ENCODE assay signal across 25 cellular contexts in the genomic region with DNA sequence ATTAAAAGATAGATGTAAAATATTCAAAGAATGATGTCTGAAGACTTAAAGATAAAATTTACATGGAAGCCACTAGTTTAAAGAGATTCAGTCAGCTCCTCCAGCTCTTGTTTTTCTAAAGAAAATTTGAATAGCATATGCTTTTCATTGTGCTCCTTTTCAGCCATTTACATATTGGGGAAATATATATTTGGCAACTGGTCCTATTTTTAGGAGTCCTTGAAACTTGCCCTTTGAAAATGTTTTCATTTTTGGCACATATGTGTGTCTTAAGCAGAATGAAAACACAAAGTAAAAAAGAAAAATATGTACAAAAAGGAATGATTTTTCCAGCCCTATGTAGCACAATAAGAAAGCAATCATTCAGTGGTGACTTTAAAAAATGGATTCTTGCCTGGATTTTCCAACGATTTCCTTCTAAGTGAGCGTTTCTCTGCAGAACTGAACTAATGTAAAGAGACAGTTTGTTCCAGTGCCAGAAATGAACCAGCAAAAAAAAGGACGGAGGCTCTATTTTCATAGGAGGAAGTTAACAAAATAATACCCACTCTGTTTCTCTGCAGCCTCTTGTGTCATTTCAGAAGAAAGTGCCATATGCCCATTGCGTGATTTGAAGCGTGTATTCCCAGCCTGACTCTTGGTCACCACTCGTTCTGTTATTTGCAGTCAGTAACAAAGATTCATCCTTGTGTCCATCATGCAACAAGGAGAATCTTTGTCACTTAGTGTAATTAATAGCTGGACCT.
A peak's percentile ranks its signal among the peaks of the same experiment; 100 is the strongest.
DNase-seq lines count a peak whose midpoint lies in the region; TF ChIP-seq lines count a peak whose summit lies in the region.
"Had no signal": no experiment of that assay in that cellular context is flagged by ENCODE, and none has a peak within 500 bp of the region (broad histone marks: within the 10 kb centered on the region; RNA-seq: fewer than 3 reads in every experiment).

No MANE protein-coding gene starts in this region.

- DNase-seq in Kasumi-1 (lab: John Stamatoyannopoulos, UW) (peak; percentile 5 to 14), SK-MEL-5 (ENCODE audit: low read depth, low spot score) (peak; percentile 97), pons (ENCODE audit: low spot score) (peak; percentile 85), right atrium auricular region (ENCODE audit: low spot score) (no peak), NCI-H146 (lab: John Stamatoyannopoulos, UW) (no peak)
- no peak for DNase-seq in activated CD4-positive, CD25-positive, alpha-beta regulatory T cell (lab: John Stamatoyannopoulos, UW)
- no peak for DNase-seq in activated CD4-positive, alpha-beta memory T cell treated with anti-CD3 and anti-CD28 coated beads for 36 hours
- DNase-seq: activated CD4-positive, alpha-beta T cell treated with anti-CD3 and anti-CD28 coated beads, Interleukin-2, amount 10 ng/mL, durations not matched to agents 24 days and 14 days; activated CD8-positive, alpha-beta memory T cell treated with anti-CD3 and anti-CD28 coated beads, Interleukin-2, amount 50 U/mL, for 4 hours; activated effector memory CD4-positive, alpha-beta T cell treated with Interleukin-2 at 50 U/mL for 16 hours; CD8-positive, alpha-beta T cell; effector CD4-positive, alpha-beta T cell; GM23248; heart right ventricle; immature natural killer cell; KG1; lower lobe of right lung; NCI-H1105; NCI-H510A treated with DMSO at 0.1 percent for 48 hours; occipital lobe; PC-3; stimulated activated CD4-positive, alpha-beta T cell treated with anti-CD3 and anti-CD28 coated beads, Interleukin-2, amount 100 ng/mL, for 24 hours; stimulated activated naive CD8-positive, alpha-beta T cell treated with anti-CD3 and anti-CD28 coated beads, Interleukin-15, Interleukin-2, amounts not matched to agents 100 U/mL and 50 U/mL, for 24 hours; transverse colon had no signal

- H3K9me3 Mint-ChIP-seq in activated CD4-positive, alpha-beta memory T cell treated with anti-CD3 and anti-CD28 coated beads for 36 hours = no peaks in the 10 kb centered on the region
- H3K9me3 Mint-ChIP-seq: CD8-positive, alpha-beta T cell; immature natural killer cell had no signal

- H3K27me3 ChIP-seq in duodenal mucosa (ENCODE audit: control insufficient read depth in 1 of 2, insufficient read depth in 2 of 2, low read length in 2 of 2) (no peaks in the 10 kb centered on the region), right atrium auricular region (no peaks in the 10 kb centered on the region)
- H3K27me3 ChIP-seq: heart right ventricle had no signal

- intact Hi-C loops in activated CD4-positive, alpha-beta memory T cell treated with anti-CD3 and anti-CD28 coated beads for 36 hours (cut with micrococcal nuclease) = no loop called here

- peaks cover 15% of the 10 kb centered on the region for H3K27me3 Mint-ChIP-seq in activated CD4-positive, alpha-beta memory T cell treated with anti-CD3 and anti-CD28 coated beads for 36 hours

- no peak overlapping the region for H3K4me3 Mint-ChIP-seq in activated CD4-positive, alpha-beta memory T cell treated with anti-CD3 and anti-CD28 coated beads for 36 hours
- H3K4me3 Mint-ChIP-seq: activated CD4-positive, alpha-beta T cell treated with anti-CD3 and anti-CD28 coated beads, Interleukin-2, amount 10 ng/mL, durations not matched to agents 24 days and 14 days; CD8-positive, alpha-beta T cell; immature natural killer cell had no signal

- in situ Hi-C loops in SK-MEL-5 (cut with HindIII; ENCODE audit: low pct_unique_long_range_greater_than_20kb, low sequenced_read_pairs) = no loop called here

- no peak overlapping the region for H3K27ac Mint-ChIP-seq in activated CD4-positive, alpha-beta memory T cell treated with anti-CD3 and anti-CD28 coated beads for 36 hours
- H3K27ac Mint-ChIP-seq: activated CD4-positive, alpha-beta T cell treated with anti-CD3 and anti-CD28 coated beads, Interleukin-2, amount 10 ng/mL, durations not matched to agents 24 days and 14 days; CD8-positive, alpha-beta T cell; immature natural killer cell had no signal

- H3K9ac ChIP-seq in duodenal mucosa (ENCODE audit: low read depth in 1 of 2, low read length in 2 of 2) = peak overlapping the region; percentile 65 to 71
- H3K9ac ChIP-seq: GM23248 had no signal

- H3K27ac ChIP-seq in duodenal mucosa (ENCODE audit: low read depth, low read length) = no peak overlapping the region
- H3K27ac ChIP-seq in right atrium auricular region = no peak overlapping the region
- H3K27ac ChIP-seq: GM23248, heart right ventricle, lower lobe of right lung, transverse colon had no signal

- H3K36me3 ChIP-seq in duodenal mucosa (ENCODE audit: control insufficient read depth in 1 of 2, insufficient read depth in 2 of 2, low read length in 2 of 2) = peaks cover 3 to 11% of the 10 kb centered on the region in 2 donors
- no peaks in the 10 kb centered on the region for H3K36me3 ChIP-seq in right atrium auricular region
- H3K36me3 ChIP-seq: heart right ventricle, lower lobe of right lung, transverse colon had no signal

- POLR2A ChIA-PET in activated CD4-positive, alpha-beta memory T cell treated with anti-CD3 and anti-CD28 coated beads for 36 hours (lab: Charles Lee) = no interaction called here

- H3K4me1 Mint-ChIP-seq in activated CD4-positive, alpha-beta memory T cell treated with anti-CD3 and anti-CD28 coated beads for 36 hours (ENCODE audit: low read depth) = no peaks in the 10 kb centered on the region
- H3K4me1 Mint-ChIP-seq: activated CD4-positive, alpha-beta T cell treated with anti-CD3 and anti-CD28 coated beads, Interleukin-2, amount 10 ng/mL, durations not matched to agents 24 days and 14 days; immature natural killer cell had no signal

- no peaks in the 10 kb centered on the region for H3K36me3 Mint-ChIP-seq in activated CD4-positive, alpha-beta memory T cell treated with anti-CD3 and anti-CD28 coated beads for 36 hours
- H3K36me3 Mint-ChIP-seq: CD8-positive, alpha-beta T cell; immature natural killer cell had no signal

- H3K4me1 ChIP-seq in duodenal mucosa (ENCODE audit: control insufficient read depth in 1 of 2, insufficient read depth in 2 of 2, low read length in 2 of 2) = peaks cover 18 to 31% of the 10 kb centered on the region in 2 donors
- H3K4me1 ChIP-seq in right atrium auricular region = no peaks in the 10 kb centered on the region
- H3K4me1 ChIP-seq: transverse colon had no signal

- H3K4me3 ChIP-seq in duodenal mucosa (ENCODE audit: low read depth in 1 of 2, low read length in 2 of 2) (peak overlapping the region; percentile 74 to 76), right atrium auricular region (no peak overlapping the region)
- H3K4me3 ChIP-seq: GM23248, heart right ventricle, lower lobe of right lung, transverse colon had no signal

- no peak for TF ChIP-seq CTCF in right atrium auricular region (IDR thresholded peaks at IDR 0.05)

- CTCF ChIA-PET in activated CD4-positive, alpha-beta memory T cell treated with anti-CD3 and anti-CD28 coated beads for 36 hours (lab: Charles Lee) = no interaction called here

- peaks cover 0 to under 1% of the 10 kb centered on the region in 2 donors for H3K9me3 ChIP-seq in duodenal mucosa (ENCODE audit: control insufficient read depth in 1 of 2, low read length in 2 of 2)
- H3K9me3 ChIP-seq in right atrium auricular region = no peaks in the 10 kb centered on the region
- H3K9me3 ChIP-seq: lower lobe of right lung, transverse colon had no signal

Comparison
In these comparisons a context has a peak if more than half of its experiments do, and no peak if none do; other contexts are left out.
1. DNase-seq: peak in Kasumi-1 (2 of 2), SK-MEL-5 (single experiment) and pons (single experiment); none in activated CD4-positive, CD25-positive, alpha-beta regulatory T cell (0 of 4), right atrium auricular region (single experiment), activated CD4-positive, alpha-beta memory T cell treated with anti-CD3 and anti-CD28 coated beads for 36 hours (single experiment) and NCI-H146 (single experiment).
2. H3K4me3 ChIP-seq: peak in duodenal mucosa (2 of 2); none in right atrium auricular region (0 of 2).